In genomic region chr11:34916810-34917780, GRCh38 we compare ENCODE assay signal across 8 cellular contexts. TPM values are rescaled to one million over a fixed set of nuclear protein-coding genes. Genes with fewer than 3 reads are reported as not detected.
DNase-seq lines count a peak whose midpoint lies in the region; ATAC-seq and TF ChIP-seq lines count a peak whose summit lies in the region.

No MANE protein-coding gene starts in this region.

- peak overlapping the region; percentile 96 for H3K9ac ChIP-seq in PC-3 (ENCODE audit: low read length)
- peak overlapping the region; percentile 96 for H3K9ac ChIP-seq in muscle layer of colon (ENCODE audit: low read length)

- H3K4me1 Mint-ChIP-seq in activated CD8-positive, alpha-beta memory T cell treated with anti-CD3 and anti-CD28 coated beads, Interleukin-2, amount 10 ng/mL, durations not matched to agents 7 days and 5 days = peaks cover 27% of the 10 kb centered on the region
- peaks cover 28 to 31% of the 10 kb centered on the region in 2 donors for H3K4me1 Mint-ChIP-seq in effector memory CD8-positive, alpha-beta T cell (ENCODE audit: low read depth in 2 of 2)

- peak overlapping the region; percentile 77 for H2AFZ ChIP-seq in PC-3 (ENCODE audit: low read length)

- no peak for DNase-seq in activated CD8-positive, alpha-beta memory T cell treated with anti-CD3 and anti-CD28 coated beads, Interleukin-2, amount 10 ng/mL, durations not matched to agents 7 days and 5 days
- DNase-seq in activated CD8-positive, alpha-beta memory T cell treated with anti-CD3 and anti-CD28 coated beads, Interleukin-2, amount 50 U/mL, for 48 hours = no peak
- DNase-seq in PC-3 = peak; percentile 22
- DNase-seq in effector memory CD8-positive, alpha-beta T cell = no peak
- no peak for DNase-seq in AG20443 (ENCODE audit: low spot score)
- no peak for DNase-seq in NCI-H774 (lab: John Stamatoyannopoulos, UW)

- intact Hi-C loops in PC-3 (cut with micrococcal nuclease) = loop anchor here (1.0 kb wide), 1 partner anchor 160 kb away; no protein-coding TSS in a partner anchor

- peak overlapping the region; percentile 83 for H3K4me3 Mint-ChIP-seq in activated CD8-positive, alpha-beta memory T cell treated with anti-CD3 and anti-CD28 coated beads, Interleukin-2, amount 10 ng/mL, durations not matched to agents 7 days and 5 days
- peak overlapping the region; percentile 91 to 99 for H3K4me3 Mint-ChIP-seq in effector memory CD8-positive, alpha-beta T cell

- H3K9me3 Mint-ChIP-seq in activated CD8-positive, alpha-beta memory T cell treated with anti-CD3 and anti-CD28 coated beads, Interleukin-2, amount 10 ng/mL, durations not matched to agents 7 days and 5 days (ENCODE audit: low read depth) = peaks cover 5% of the 10 kb centered on the region
- H3K9me3 Mint-ChIP-seq in effector memory CD8-positive, alpha-beta T cell = no peaks in the 10 kb centered on the region

- H3K36me3 ChIP-seq in PC-3 (ENCODE audit: low read depth, low read length) (peaks cover 3% of the 10 kb centered on the region; the same call in 1 of the 2 replicates), muscle layer of colon (ENCODE audit: insufficient read depth, low read length) (no peaks in the 10 kb centered on the region)

- no peaks in the 10 kb centered on the region for H3K27me3 ChIP-seq in PC-3 (ENCODE audit: low read length)
- no peaks in the 10 kb centered on the region for H3K27me3 ChIP-seq in muscle layer of colon (ENCODE audit: control insufficient read depth in 1 of 2, insufficient read depth in 2 of 2, low read length in 2 of 2)

- BruUV-seq in PC-3 (replicated peaks; lab: Mats Ljungman, UMichigan) = TSS peak; percentile 59

- no peaks in the 10 kb centered on the region for H3K9me2 ChIP-seq in PC-3 (replicated peaks; ENCODE audit: low read length)

- H3K27ac ChIP-seq in PC-3 (ENCODE audit: low read length) (peak overlapping the region; percentile 61), muscle layer of colon (ENCODE audit: low read depth, low read length) (peak overlapping the region; percentile 80)

- no peaks in the 10 kb centered on the region for H3K27me3 Mint-ChIP-seq in activated CD8-positive, alpha-beta memory T cell treated with anti-CD3 and anti-CD28 coated beads, Interleukin-2, amount 10 ng/mL, durations not matched to agents 7 days and 5 days
- H3K27me3 Mint-ChIP-seq in effector memory CD8-positive, alpha-beta T cell = no peaks in the 10 kb centered on the region

- H3K27ac Mint-ChIP-seq in activated CD8-positive, alpha-beta memory T cell treated with anti-CD3 and anti-CD28 coated beads, Interleukin-2, amount 10 ng/mL, durations not matched to agents 7 days and 5 days = peak overlapping the region; percentile 84
- H3K27ac Mint-ChIP-seq in effector memory CD8-positive, alpha-beta T cell = peak overlapping the region; percentile 95 to 99

- H4K20me1 ChIP-seq in PC-3 (ENCODE audit: low read length) = no peaks in the 10 kb centered on the region

- CTCF ChIA-PET in activated CD8-positive, alpha-beta memory T cell treated with anti-CD3 and anti-CD28 coated beads, Interleukin-2, amount 10 ng/mL, durations not matched to agents 7 days and 5 days (lab: Charles Lee) = interaction anchor here (1.0 to 3.6 kb wide), 4 partner anchors 9 to 568 kb away, joined by 3 to 22 read pairs (median 4); no protein-coding TSS in a partner anchor
- CTCF ChIA-PET in PC-3 (lab: Charles Lee) = interaction anchor here (0.6 kb wide), 1 partner anchor 449 kb away, joined by 7 read pairs; no protein-coding TSS in a partner anchor

- peak overlapping the region; percentile 91 for H3K4me2 ChIP-seq in PC-3 (ENCODE audit: low read length)

- H3K4me1 ChIP-seq in PC-3 (ENCODE audit: insufficient read depth, low read length) = peaks cover 19% of the 10 kb centered on the region
- peaks cover 28% of the 10 kb centered on the region for H3K4me1 ChIP-seq in muscle layer of colon (ENCODE audit: insufficient read depth, low read length)

- ATAC-seq in activated CD8-positive, alpha-beta memory T cell treated with anti-CD3 and anti-CD28 coated beads, Interleukin-2, amount 10 ng/mL, durations not matched to agents 7 days and 5 days = no peak
- ATAC-seq in HG02623 (IDR thresholded peaks at IDR 0.05; ENCODE audit: unreplicated experiment) (peak; percentile 12), PC-3 (peak; percentile 18)
- ATAC-seq in effector memory CD8-positive, alpha-beta T cell (replicated peaks) = no peak

- H3K4me3 ChIP-seq in PC-3 (ENCODE audit: low read length) (peak overlapping the region; percentile 96), muscle layer of colon (ENCODE audit: low read depth in 1 of 2, low read length in 2 of 2) (peak overlapping the region; percentile 90 to 96)

- peaks cover 81% of the 10 kb centered on the region for H3K79me2 ChIP-seq in PC-3 (ENCODE audit: low read length)

- no peak for TF ChIP-seq CTCF in PC-3 (conservative IDR thresholded peaks at IDR 0.05; ENCODE audit: low read depth, low read length)

- peaks cover 14% of the 10 kb centered on the region for H3K36me3 Mint-ChIP-seq in activated CD8-positive, alpha-beta memory T cell treated with anti-CD3 and anti-CD28 coated beads, Interleukin-2, amount 10 ng/mL, durations not matched to agents 7 days and 5 days
- peaks cover 7% of the 10 kb centered on the region for H3K36me3 Mint-ChIP-seq in effector memory CD8-positive, alpha-beta T cell (ENCODE audit: insufficient read depth)

- no peaks in the 10 kb centered on the region for H3K9me3 ChIP-seq in PC-3 (ENCODE audit: low read length)
- no peaks in the 10 kb centered on the region for H3K9me3 ChIP-seq in muscle layer of colon (ENCODE audit: low read length)

- no peaks in the 10 kb centered on the region for H3F3A ChIP-seq in PC-3 (ENCODE audit: low read length, unreplicated experiment)

- POLR2A ChIA-PET in PC-3 (lab: Charles Lee; ENCODE audit: unreplicated experiment) = interaction anchor here (0.6 kb wide), 2 partner anchors 112 to 262 kb away, joined by 3 read pairs; no protein-coding TSS in a partner anchor

RNA-seq across cellular contexts. Expression of gene PDHX, which starts 0.7 kb away (rescaled TPM):
- 10 to 100 TPM; 27.9 to 34.0 TPM for total RNA-seq in activated CD8-positive, alpha-beta memory T cell treated with anti-CD3 and anti-CD28 coated beads, Interleukin-2, amount 10 ng/mL, durations not matched to agents 7 days and 5 days
- total RNA-seq in PC-3 (2014; rRNA removed) = 20.3 and 22.7 TPM in 2 replicates

RNA-seq across cellular contexts. Expression of gene APIP, which starts 0.9 kb away (rescaled TPM):
- 10 to 100 TPM; 23.9 to 30.0 TPM for total RNA-seq in activated CD8-positive, alpha-beta memory T cell treated with anti-CD3 and anti-CD28 coated beads, Interleukin-2, amount 10 ng/mL, durations not matched to agents 7 days and 5 days
- 30.5 and 35.3 TPM in 2 replicates for total RNA-seq in PC-3 (2014; rRNA removed)

Comparison
In these comparisons a context has a peak if more than half of its experiments do, and no peak if none do; other contexts are left out.
1. ATAC-seq: peak in HG02623 (single experiment) and PC-3 (single experiment); none in activated CD8-positive, alpha-beta memory T cell treated with anti-CD3 and anti-CD28 coated beads, Interleukin-2, amount 10 ng/mL, durations not matched to agents 7 days and 5 days (single experiment) and effector memory CD8-positive, alpha-beta T cell (single experiment).